Comparison of ENCODE assay signal across 8 cellular contexts in the genomic region with DNA sequence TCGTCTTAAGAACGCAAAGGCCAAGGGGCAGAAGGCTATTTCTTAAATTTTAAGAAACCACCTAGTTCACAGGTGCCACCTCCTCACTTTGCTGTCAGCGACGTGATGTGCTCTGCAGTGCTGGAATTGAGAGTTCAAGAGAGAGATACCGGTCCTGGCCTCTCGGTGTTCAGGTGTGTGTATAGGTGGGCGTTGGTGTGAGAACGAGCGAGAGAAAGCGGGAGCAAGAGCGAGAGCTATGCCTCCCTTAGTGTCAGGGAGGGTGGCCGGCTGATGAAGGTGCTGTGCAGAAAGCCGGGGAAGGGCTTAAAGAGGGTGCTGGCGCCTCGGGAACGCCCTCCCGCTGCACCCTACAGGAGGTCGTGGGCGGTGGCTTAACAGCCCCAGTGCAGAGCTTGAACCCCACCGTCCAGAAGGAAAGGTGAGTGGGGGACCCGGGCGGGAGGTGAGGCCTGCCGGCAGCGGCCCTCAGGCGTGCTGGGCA.
DNase-seq lines count a peak whose midpoint lies in the region; ATAC-seq and TF ChIP-seq lines count a peak whose summit lies in the region.

No MANE protein-coding gene starts in this region.

- DNase-seq in cardiac muscle cell (ENCODE audit: low read depth in 1 of 2, low spot score in 1 of 2): no peak
- no peak for DNase-seq in right cardiac atrium
- DNase-seq in WERI-Rb-1: no peak
- no peak for DNase-seq in upper lobe of left lung
- DNase-seq in substantia nigra (lab: John Stamatoyannopoulos, UW): no peak
- DNase-seq in ovary: no peak

- intact Hi-C loops in right cardiac atrium (cut with DNase I) (no loop called here), ovary (cut with DNase I) (no loop called here)

- TF ChIP-seq CTCF in cardiac muscle cell (IDR thresholded peaks at IDR 0.05; ENCODE audit: low read depth, low read length) (no peak), WERI-Rb-1 (IDR thresholded peaks at IDR 0.05; ENCODE audit: low read depth, low read length) (no peak), upper lobe of left lung (IDR thresholded peaks at IDR 0.05) (no peak), ovary (IDR thresholded peaks at IDR 0.05) (no peak)

- H3K4me3 ChIP-seq in cardiac muscle cell (peak overlapping the region; percentile 41), right cardiac atrium (ENCODE audit: low read length) (no peak overlapping the region), WERI-Rb-1 (ENCODE audit: low read depth, low read length) (peak overlapping the region; percentile 44), iPS-11a (ENCODE audit: low read depth, low read length) (peak overlapping the region; percentile 47), upper lobe of left lung (peak overlapping the region in 3 of 4 donors; percentile 12 to 58 (median 56)), ovary (no peak overlapping the region)

- ATAC-seq in right cardiac atrium (no peak), upper lobe of left lung (ENCODE audit: low FRiP score in 2 of 2) (no peak), GM21619 (IDR thresholded peaks at IDR 0.05; ENCODE audit: unreplicated experiment) (no peak)

- no peak for TF ChIP-seq EP300 in upper lobe of left lung (IDR thresholded peaks at IDR 0.05)
- TF ChIP-seq EP300 in ovary (IDR thresholded peaks at IDR 0.05): no peak

- peaks cover 77% of the 10 kb centered on the region for H3K27me3 ChIP-seq in cardiac muscle cell
- H3K27me3 ChIP-seq in right cardiac atrium (ENCODE audit: control insufficient read depth, insufficient read depth): peaks cover 2% of the 10 kb centered on the region
- peaks cover 64% of the 10 kb centered on the region for H3K27me3 ChIP-seq in WERI-Rb-1 (ENCODE audit: insufficient read depth, low read depth, severe bottlenecking)
- peaks cover 1 to 52% (median 36%) of the 10 kb centered on the region in 4 donors for H3K27me3 ChIP-seq in upper lobe of left lung
- H3K27me3 ChIP-seq in ovary: no peaks in the 10 kb centered on the region

- no peak for TF ChIP-seq POLR2A in upper lobe of left lung (IDR thresholded peaks at IDR 0.05)
- no peak for TF ChIP-seq POLR2A in ovary (IDR thresholded peaks at IDR 0.05)

- H3K9me3 ChIP-seq in cardiac muscle cell (ENCODE audit: low read depth) (no peaks in the 10 kb centered on the region), right cardiac atrium (ENCODE audit: control insufficient read depth, low read length) (no peaks in the 10 kb centered on the region), WERI-Rb-1 (ENCODE audit: severe bottlenecking) (peaks cover 3% of the 10 kb centered on the region), upper lobe of left lung (peaks cover 0 to 6% (median 2%) of the 10 kb centered on the region in 4 donors), ovary (peaks cover 0 to 6% of the 10 kb centered on the region in 2 donors)

- H3K36me3 ChIP-seq in cardiac muscle cell: no peaks in the 10 kb centered on the region
- H3K36me3 ChIP-seq in WERI-Rb-1: no peaks in the 10 kb centered on the region
- no peaks in the 10 kb centered on the region for H3K36me3 ChIP-seq in upper lobe of left lung
- no peaks in the 10 kb centered on the region for H3K36me3 ChIP-seq in ovary

- H3K4me1 ChIP-seq in cardiac muscle cell (ENCODE audit: low read depth) (peaks cover 12% of the 10 kb centered on the region), right cardiac atrium (ENCODE audit: control insufficient read depth, insufficient read depth, low read length) (peaks cover 6% of the 10 kb centered on the region), upper lobe of left lung (peaks cover 50 to 52% (median 52%) of the 10 kb centered on the region in 4 donors), ovary (ENCODE audit: insufficient read depth) (peaks cover 19% of the 10 kb centered on the region)

- H3K27ac ChIP-seq in cardiac muscle cell (no peak overlapping the region), right cardiac atrium (ENCODE audit: low read length) (no peak overlapping the region), WERI-Rb-1 (no peak overlapping the region), upper lobe of left lung (no peak overlapping the region), substantia nigra (ENCODE audit: low read depth, low read length, poor library complexity, severe bottlenecking) (no peak overlapping the region), ovary (no peak overlapping the region)

- WGBS in right cardiac atrium: 4% methylated on average over 25 of the region's 25 CpGs
- 10 to 11% methylated on average over 20 to 23 of the region's 25 CpGs for WGBS in upper lobe of left lung, 2 donors
- 6 to 8% (median 8%) methylated on average over 25 of the region's 25 CpGs for WGBS in ovary, 3 donors

Comparison
In these comparisons a context has a peak if more than half of its experiments do, and no peak if none do; other contexts are left out.
1. H3K4me3 ChIP-seq: peak in cardiac muscle cell (single experiment), WERI-Rb-1 (single experiment), iPS-11a (single experiment) and upper lobe of left lung (3 of 4); none in right cardiac atrium (single experiment) and ovary (single experiment).